9 cellular contexts compared by ENCODE assay signal in genomic region chr9:93345630-93346239, GRCh38.
DNase-seq lines count a peak whose midpoint lies in the region; ATAC-seq and TF ChIP-seq lines count a peak whose summit lies in the region.
"Had no signal": no experiment of that assay in that cellular context is flagged by ENCODE, and none has a peak within 500 bp of the region (broad histone marks: within the 10 kb centered on the region; RNA-seq: fewer than 3 reads in every experiment).

No MANE protein-coding gene starts in this region.

- no peak overlapping the region for H3K27ac ChIP-seq in brain microvascular endothelial cell
- H3K27ac ChIP-seq: SK-N-MC had no signal

- H3K9me3 Mint-ChIP-seq in progenitor cell of endocrine pancreas (ENCODE audit: low read depth) = no peaks in the 10 kb centered on the region
- H3K9me3 Mint-ChIP-seq in activated T-helper 1 cell treated with anti-CD3 and anti-CD28 coated beads, Interleukin-12 subunit alpha, Interleukin-12 subunit beta, Interleukin-2, Interleukin-4 antibody, amounts not matched to agents 30 ng/mL and 10 ng/mL and 1 ng/mL, durations not matched to agents 14 hours and 24 hours and 36 hours = no peaks in the 10 kb centered on the region

- no peak for ATAC-seq in HG03039 (IDR thresholded peaks at IDR 0.05; ENCODE audit: unreplicated experiment)

- H3K27ac Mint-ChIP-seq in progenitor cell of endocrine pancreas = no peak overlapping the region
- no peak overlapping the region for H3K27ac Mint-ChIP-seq in activated T-helper 1 cell treated with anti-CD3 and anti-CD28 coated beads, Interleukin-12 subunit alpha, Interleukin-12 subunit beta, Interleukin-2, Interleukin-4 antibody, amounts not matched to agents 30 ng/mL and 10 ng/mL and 1 ng/mL, durations not matched to agents 14 hours and 24 hours and 36 hours

- H3K36me3 ChIP-seq in BE2C = no peaks in the 10 kb centered on the region
- no peaks in the 10 kb centered on the region for H3K36me3 ChIP-seq in brain microvascular endothelial cell (replicated peaks)

- in situ Hi-C loops in brain microvascular endothelial cell (cut with HindIII; ENCODE audit: low pct_ligation_motif_present, low sequenced_read_pairs) = no loop called here

- intact Hi-C loops in activated T-helper 1 cell treated with anti-CD3 and anti-CD28 coated beads, Interleukin-12 subunit alpha, Interleukin-12 subunit beta, Interleukin-2, Interleukin-4 antibody, amounts not matched to agents 30 ng/mL and 10 ng/mL and 1 ng/mL, durations not matched to agents 14 hours and 24 hours and 36 hours (cut with micrococcal nuclease) = no loop called here

- H3K4me1 Mint-ChIP-seq in progenitor cell of endocrine pancreas (ENCODE audit: low read depth) = peaks cover 5% of the 10 kb centered on the region
- peaks cover 6% of the 10 kb centered on the region for H3K4me1 Mint-ChIP-seq in activated T-helper 1 cell treated with anti-CD3 and anti-CD28 coated beads, Interleukin-12 subunit alpha, Interleukin-12 subunit beta, Interleukin-2, Interleukin-4 antibody, amounts not matched to agents 30 ng/mL and 10 ng/mL and 1 ng/mL, durations not matched to agents 14 hours and 24 hours and 36 hours (ENCODE audit: low read depth)

- DNase-seq in BE2C = no peak
- DNase-seq in brain microvascular endothelial cell = no peak
- DNase-seq in progenitor cell of endocrine pancreas (ENCODE audit: low spot score, unreplicated experiment) = no peak
- DNase-seq in activated T-helper 1 cell treated with anti-CD3 and anti-CD28 coated beads, Interleukin-12 subunit alpha, Interleukin-12 subunit beta, Interleukin-2, Interleukin-4 antibody, amounts not matched to agents 30 ng/mL and 10 ng/mL and 1 ng/mL, durations not matched to agents 14 hours and 24 hours and 36 hours (ENCODE audit: low spot score) = no peak
- no peak for DNase-seq in NCI-H510A (lab: John Stamatoyannopoulos, UW)
- DNase-seq in T1000 (lab: John Stamatoyannopoulos, UW) = no peak

- peaks cover 88% of the 10 kb centered on the region for H3K27me3 Mint-ChIP-seq in progenitor cell of endocrine pancreas
- peaks cover 56% of the 10 kb centered on the region for H3K27me3 Mint-ChIP-seq in activated T-helper 1 cell treated with anti-CD3 and anti-CD28 coated beads, Interleukin-12 subunit alpha, Interleukin-12 subunit beta, Interleukin-2, Interleukin-4 antibody, amounts not matched to agents 30 ng/mL and 10 ng/mL and 1 ng/mL, durations not matched to agents 14 hours and 24 hours and 36 hours (ENCODE audit: insufficient read depth)

- H3K9me3 ChIP-seq in BE2C = no peaks in the 10 kb centered on the region
- no peaks in the 10 kb centered on the region for H3K9me3 ChIP-seq in iPS-18c (ENCODE audit: control insufficient read depth, insufficient read depth, low read length)

- peak overlapping the region; percentile 44 for H3K4me3 Mint-ChIP-seq in progenitor cell of endocrine pancreas (ENCODE audit: low read depth)
- H3K4me3 Mint-ChIP-seq in activated T-helper 1 cell treated with anti-CD3 and anti-CD28 coated beads, Interleukin-12 subunit alpha, Interleukin-12 subunit beta, Interleukin-2, Interleukin-4 antibody, amounts not matched to agents 30 ng/mL and 10 ng/mL and 1 ng/mL, durations not matched to agents 14 hours and 24 hours and 36 hours = no peak overlapping the region

- no peaks in the 10 kb centered on the region for H3K36me3 Mint-ChIP-seq in progenitor cell of endocrine pancreas (ENCODE audit: insufficient read depth)
- H3K36me3 Mint-ChIP-seq in activated T-helper 1 cell treated with anti-CD3 and anti-CD28 coated beads, Interleukin-12 subunit alpha, Interleukin-12 subunit beta, Interleukin-2, Interleukin-4 antibody, amounts not matched to agents 30 ng/mL and 10 ng/mL and 1 ng/mL, durations not matched to agents 14 hours and 24 hours and 36 hours (ENCODE audit: low read depth) = no peaks in the 10 kb centered on the region

- H3K27me3 ChIP-seq in BE2C (peaks cover 12% of the 10 kb centered on the region), brain microvascular endothelial cell (replicated peaks) (peaks cover 10% of the 10 kb centered on the region)

- H3K4me1 ChIP-seq in BE2C = no peaks in the 10 kb centered on the region

- peak overlapping the region; percentile 41 for H3K4me3 ChIP-seq in BE2C (ENCODE audit: low read depth, low read length)
- peak overlapping the region; percentile 31 for H3K4me3 ChIP-seq in brain microvascular endothelial cell (ENCODE audit: low read depth, low read length)
- H3K4me3 ChIP-seq in iPS-18c (ENCODE audit: insufficient read depth, low read depth, low read length) = peak overlapping the region; percentile 63
- H3K4me3 ChIP-seq: SK-N-MC had no signal

- TF ChIP-seq CTCF in BE2C (IDR thresholded peaks at IDR 0.05; ENCODE audit: low read depth, low read length) = no peak
- TF ChIP-seq CTCF in brain microvascular endothelial cell (IDR thresholded peaks at IDR 0.05; ENCODE audit: low read depth, low read length, missing control alignments) = no peak
- peak; percentile 12 for TF ChIP-seq CTCF in progenitor cell of endocrine pancreas (IDR thresholded peaks at IDR 0.05; ENCODE audit: unreplicated experiment)
